ENCODE assay signal across 1 cellular context in the genomic region with DNA sequence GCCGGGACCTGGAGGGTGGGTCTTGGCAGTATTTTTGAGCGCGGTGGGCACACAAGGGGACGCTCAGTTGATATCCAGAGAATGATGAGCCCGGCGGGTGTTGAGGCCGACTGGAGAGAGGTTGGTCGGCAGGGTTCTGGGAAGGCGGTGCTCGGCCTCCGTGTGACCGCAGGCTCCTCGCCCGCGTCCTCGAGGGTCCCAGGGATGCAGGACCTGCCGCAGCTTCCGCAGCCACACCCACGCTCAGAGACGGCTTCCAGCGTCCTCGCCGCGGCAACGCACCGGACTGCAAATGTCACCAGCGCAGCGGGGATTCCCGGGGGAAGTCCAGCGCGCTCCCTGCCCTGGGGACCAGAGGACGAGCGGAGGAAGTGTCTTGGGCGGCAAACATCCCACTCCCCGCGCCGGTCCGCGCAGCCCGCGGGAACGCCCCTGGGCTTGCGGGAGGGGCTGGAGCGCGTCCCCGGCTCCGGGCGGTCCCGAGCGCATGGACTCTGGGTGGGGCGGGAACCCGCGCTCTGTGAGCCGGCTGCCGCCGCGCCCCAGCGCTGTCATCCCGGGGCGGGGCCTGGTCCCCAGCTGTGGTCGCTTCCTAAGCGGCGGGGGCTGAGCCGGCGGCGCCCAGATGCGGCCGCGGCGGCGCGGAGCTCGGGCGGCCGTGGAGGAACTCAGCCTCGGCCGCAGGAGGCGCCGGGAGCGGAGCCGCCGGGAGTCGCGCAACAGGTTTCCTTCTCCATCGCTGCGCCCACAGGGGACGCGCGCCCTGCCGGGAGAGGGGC.
TF ChIP-seq lines count a peak whose summit lies in the region.

Gene STX11 (plus strand): TSS at position 624 of the 779 bp plus-strand sequence. CDS start 36,111 bp downstream, outside the sequence.

TF ChIP-seq in HepG2, 621 proteins besides CTCF, POLR2A, EP300 and RAD21 (continued from another document and continues in another):
- TF ChIP-seq ZNF660 (CRISPR knock-in tag; IDR thresholded peaks at IDR 0.05; ENCODE audit: borderline replicate concordance, low read depth) (no peak), ZNF883 (CRISPR knock-in tag; IDR thresholded peaks at IDR 0.05; ENCODE audit: not compliant biosample characterization) (peak; percentile 76), MYC (CRISPR knock-in tag; IDR thresholded peaks at IDR 0.05; ENCODE audit: borderline replicate concordance) (no peak), ZNF567 (CRISPR knock-in tag; IDR thresholded peaks at IDR 0.05; ENCODE audit: borderline replicate concordance) (no peak), NR2C2 (CRISPR knock-in tag; IDR thresholded peaks at IDR 0.05; ENCODE audit: borderline replicate concordance) (no peak), GMEB1 (CRISPR knock-in tag; IDR thresholded peaks at IDR 0.05; ENCODE audit: borderline replicate concordance) (0 out of 2 replicates have a peak, but pooled peaks have one; percentile 35), ZNF570 (CRISPR knock-in tag; IDR thresholded peaks at IDR 0.05; ENCODE audit: borderline replicate concordance) (no peak), HCFC1 (IDR thresholded peaks at IDR 0.05; ENCODE audit: low read depth, low read length) (no peak), ISL2 (CRISPR knock-in tag; IDR thresholded peaks at IDR 0.05) (no peak), DRAP1 (CRISPR knock-in tag; IDR thresholded peaks at IDR 0.05) (no peak), SP4 (CRISPR knock-in tag; IDR thresholded peaks at IDR 0.05) (no peak), CAMTA2 (CRISPR knock-in tag; IDR thresholded peaks at IDR 0.05; ENCODE audit: borderline replicate concordance) (peak; percentile 90; the same call in 1 of the 2 replicates), ZNF713 (CRISPR knock-in tag; IDR thresholded peaks at IDR 0.05) (no peak), NFE2L2 (IDR thresholded peaks at IDR 0.05; ENCODE audit: low read length) (no peak), PHF5A (CRISPR knock-in tag; IDR thresholded peaks at IDR 0.05; ENCODE audit: low read depth, unreplicated experiment) (no peak), MAX (IDR thresholded peaks at IDR 0.05) (no peak), CREBL2 (CRISPR knock-in tag; IDR thresholded peaks at IDR 0.05; ENCODE audit: borderline replicate concordance) (no peak), ATM (IDR thresholded peaks at IDR 0.05; ENCODE audit: borderline replicate concordance) (no peak), YEATS4 (CRISPR knock-in tag; IDR thresholded peaks at IDR 0.05; ENCODE audit: borderline replicate concordance) (peak; percentile 42; the same call in 1 of the 2 replicates), ZNF629 (CRISPR knock-in tag; conservative IDR thresholded peaks at IDR 0.05) (no peak), ZKSCAN8 (CRISPR knock-in tag; IDR thresholded peaks at IDR 0.05; ENCODE audit: borderline replicate concordance) (no peak), TAF1 (CRISPR knock-in tag; IDR thresholded peaks at IDR 0.05) (no peak), PHF20 (CRISPR knock-in tag; IDR thresholded peaks at IDR 0.05) (no peak), TBX3 (IDR thresholded peaks at IDR 0.05; ENCODE audit: borderline replicate concordance) (no peak), SAFB2 (CRISPR knock-in tag; IDR thresholded peaks at IDR 0.05; ENCODE audit: borderline replicate concordance, low read depth) (peak; percentile 30; the same call in 1 of the 2 replicates), RBM39 (IDR thresholded peaks at IDR 0.05; ENCODE audit: low read depth, low read length, poor library complexity, severe bottlenecking) (no peak), ZNF354B (CRISPR knock-in tag; IDR thresholded peaks at IDR 0.05) (no peak), POLR2AphosphoS5 (IDR thresholded peaks at IDR 0.05; ENCODE audit: low read depth, low read length) (no peak), ZNF18 (CRISPR knock-in tag; IDR thresholded peaks at IDR 0.05; ENCODE audit: insufficient replicate concordance) (no peak), ZNF792 (CRISPR knock-in tag; IDR thresholded peaks at IDR 0.05) (no peak), MATR3 (CRISPR knock-in tag; IDR thresholded peaks at IDR 0.05) (no peak), POGZ (CRISPR knock-in tag; IDR thresholded peaks at IDR 0.05) (no peak), DNMT1 (CRISPR knock-in tag; IDR thresholded peaks at IDR 0.05) (peak; percentile 51), ZNF24 (IDR thresholded peaks at IDR 0.05) (no peak), BCL3 (CRISPR knock-in tag; IDR thresholded peaks at IDR 0.05) (peak; percentile 80; the same call in 1 of the 2 replicates), PPARG (CRISPR knock-in tag; conservative IDR thresholded peaks at IDR 0.05) (no peak), U2AF1 (optimal IDR thresholded peaks at IDR 0.05; ENCODE audit: low read depth, low read length) (no peak), ZNF274 (CRISPR knock-in tag; IDR thresholded peaks at IDR 0.05) (0 out of 2 replicates have a peak, but pooled peaks have one; percentile 32), ZNF605 (CRISPR knock-in tag; IDR thresholded peaks at IDR 0.05) (no peak), RFX1 (IDR thresholded peaks at IDR 0.05) (no peak), ZNF749 (CRISPR knock-in tag; IDR thresholded peaks at IDR 0.05; ENCODE audit: borderline replicate concordance) (no peak), ZNF101 (CRISPR knock-in tag; IDR thresholded peaks at IDR 0.05; ENCODE audit: borderline replicate concordance, low read depth) (no peak), ZMAT5 (CRISPR knock-in tag; IDR thresholded peaks at IDR 0.05; ENCODE audit: borderline replicate concordance, low read depth) (no peak), POLR2AphosphoS2 (IDR thresholded peaks at IDR 0.05; ENCODE audit: low read depth, low read length) (no peak), SP1 (IDR thresholded peaks at IDR 0.05) (no peak), SP1 (CRISPR knock-in tag; IDR thresholded peaks at IDR 0.05) (no peak)
- TF ChIP-seq, protein P1, sequence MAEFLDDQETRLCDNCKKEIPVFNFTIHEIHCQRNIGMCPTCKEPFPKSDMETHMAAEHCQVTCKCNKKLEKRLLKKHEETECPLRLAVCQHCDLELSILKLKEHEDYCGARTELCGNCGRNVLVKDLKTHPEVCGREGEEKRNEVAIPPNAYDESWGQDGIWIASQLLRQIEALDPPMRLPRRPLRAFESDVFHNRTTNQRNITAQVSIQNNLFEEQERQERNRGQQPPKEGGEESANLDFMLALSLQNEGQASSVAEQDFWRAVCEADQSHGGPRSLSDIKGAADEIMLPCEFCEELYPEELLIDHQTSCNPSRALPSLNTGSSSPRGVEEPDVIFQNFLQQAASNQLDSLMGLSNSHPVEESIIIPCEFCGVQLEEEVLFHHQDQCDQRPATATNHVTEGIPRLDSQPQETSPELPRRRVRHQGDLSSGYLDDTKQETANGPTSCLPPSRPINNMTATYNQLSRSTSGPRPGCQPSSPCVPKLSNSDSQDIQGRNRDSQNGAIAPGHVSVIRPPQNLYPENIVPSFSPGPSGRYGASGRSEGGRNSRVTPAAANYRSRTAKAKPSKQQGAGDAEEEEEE (CRISPR knock-in tag; IDR thresholded peaks at IDR 0.05; ENCODE audit: borderline replicate concordance): no peak
- TF ChIP-seq, protein P2, sequence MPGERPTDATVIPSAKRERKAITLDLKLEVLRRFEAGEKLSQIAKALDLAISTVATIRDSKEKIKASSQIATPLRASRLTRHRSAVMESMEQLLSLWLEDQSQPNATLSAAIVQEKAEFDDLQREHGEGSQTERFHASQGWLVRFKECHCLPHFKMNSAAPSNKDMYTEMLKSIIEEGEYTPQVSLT (CRISPR knock-in tag; IDR thresholded peaks at IDR 0.05; ENCODE audit: borderline replicate concordance, low read depth): no peak
- TF ChIP-seq, protein P3, sequence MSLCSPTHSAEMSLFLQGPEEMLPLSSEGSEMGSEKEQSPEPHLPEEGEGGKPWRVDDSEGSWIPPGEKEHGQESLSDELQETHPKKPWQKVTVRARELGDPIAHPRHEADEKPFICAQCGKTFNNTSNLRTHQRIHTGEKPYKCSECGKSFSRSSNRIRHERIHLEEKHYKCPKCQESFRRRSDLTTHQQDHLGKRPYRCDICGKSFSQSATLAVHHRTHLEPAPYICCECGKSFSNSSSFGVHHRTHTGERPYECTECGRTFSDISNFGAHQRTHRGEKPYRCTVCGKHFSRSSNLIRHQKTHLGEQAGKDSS (CRISPR knock-in tag; IDR thresholded peaks at IDR 0.05; ENCODE audit: borderline replicate concordance, low read depth): no peak
- TF ChIP-seq, protein P4, sequence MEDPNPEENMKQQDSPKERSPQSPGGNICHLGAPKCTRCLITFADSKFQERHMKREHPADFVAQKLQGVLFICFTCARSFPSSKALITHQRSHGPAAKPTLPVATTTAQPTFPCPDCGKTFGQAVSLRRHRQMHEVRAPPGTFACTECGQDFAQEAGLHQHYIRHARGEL (CRISPR knock-in tag; IDR thresholded peaks at IDR 0.05): no peak
- TF ChIP-seq, protein P5, sequence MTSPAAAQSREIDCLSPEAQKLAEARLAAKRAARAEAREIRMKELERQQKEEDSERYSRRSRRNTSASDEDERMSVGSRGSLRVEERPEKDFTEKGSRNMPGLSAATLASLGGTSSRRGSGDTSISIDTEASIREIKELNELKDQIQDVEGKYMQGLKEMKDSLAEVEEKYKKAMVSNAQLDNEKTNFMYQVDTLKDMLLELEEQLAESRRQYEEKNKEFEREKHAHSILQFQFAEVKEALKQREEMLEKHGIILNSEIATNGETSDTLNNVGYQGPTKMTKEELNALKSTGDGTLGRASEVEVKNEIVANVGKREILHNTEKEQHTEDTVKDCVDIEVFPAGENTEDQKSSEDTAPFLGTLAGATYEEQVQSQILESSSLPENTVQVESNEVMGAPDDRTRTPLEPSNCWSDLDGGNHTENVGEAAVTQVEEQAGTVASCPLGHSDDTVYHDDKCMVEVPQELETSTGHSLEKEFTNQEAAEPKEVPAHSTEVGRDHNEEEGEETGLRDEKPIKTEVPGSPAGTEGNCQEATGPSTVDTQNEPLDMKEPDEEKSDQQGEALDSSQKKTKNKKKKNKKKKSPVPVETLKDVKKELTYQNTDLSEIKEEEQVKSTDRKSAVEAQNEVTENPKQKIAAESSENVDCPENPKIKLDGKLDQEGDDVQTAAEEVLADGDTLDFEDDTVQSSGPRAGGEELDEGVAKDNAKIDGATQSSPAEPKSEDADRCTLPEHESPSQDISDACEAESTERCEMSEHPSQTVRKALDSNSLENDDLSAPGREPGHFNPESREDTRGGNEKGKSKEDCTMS (CRISPR knock-in tag; conservative IDR thresholded peaks at IDR 0.05): no peak
- TF ChIP-seq, protein P6, sequence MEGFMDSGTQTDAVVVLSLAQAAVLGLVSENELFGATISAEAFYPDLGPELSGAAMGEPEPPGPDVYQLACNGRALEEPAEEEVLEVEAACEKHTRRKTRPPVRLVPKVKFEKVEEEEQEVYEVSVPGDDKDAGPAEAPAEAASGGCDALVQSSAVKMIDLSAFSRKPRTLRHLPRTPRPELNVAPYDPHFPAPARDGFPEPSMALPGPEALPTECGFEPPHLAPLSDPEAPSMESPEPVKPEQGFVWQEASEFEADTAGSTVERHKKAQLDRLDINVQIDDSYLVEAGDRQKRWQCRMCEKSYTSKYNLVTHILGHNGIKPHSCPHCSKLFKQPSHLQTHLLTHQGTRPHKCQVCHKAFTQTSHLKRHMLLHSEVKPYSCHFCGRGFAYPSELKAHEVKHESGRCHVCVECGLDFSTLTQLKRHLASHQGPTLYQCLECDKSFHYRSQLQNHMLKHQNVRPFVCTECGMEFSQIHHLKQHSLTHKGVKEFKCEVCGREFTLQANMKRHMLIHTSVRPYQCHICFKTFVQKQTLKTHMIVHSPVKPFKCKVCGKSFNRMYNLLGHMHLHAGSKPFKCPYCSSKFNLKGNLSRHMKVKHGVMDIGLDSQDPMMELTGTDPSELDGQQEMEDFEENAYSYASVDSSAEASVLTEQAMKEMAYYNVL (CRISPR knock-in tag; IDR thresholded peaks at IDR 0.05; ENCODE audit: borderline replicate concordance): 0 out of 2 replicates have a peak, but pooled peaks have one; percentile 50
